25 cellular contexts compared by ENCODE assay signal in genomic region chr10:27390681-27391080, GRCh38.
DNase-seq lines count a peak whose midpoint lies in the region; ATAC-seq and TF ChIP-seq lines count a peak whose summit lies in the region.
"Had no signal": no experiment of that assay in that cellular context is flagged by ENCODE, and none has a peak within 500 bp of the region (broad histone marks: within the 10 kb centered on the region; RNA-seq: fewer than 3 reads in every experiment).

No MANE protein-coding gene starts in this region.

- H3K4me3 ChIP-seq in AG09309 (ENCODE audit: control insufficient read depth, low read depth, low read length) (no peak overlapping the region), foreskin fibroblast (ENCODE audit: low read depth in 1 of 2, low read length in 2 of 2) (no peak overlapping the region)
- H3K4me3 ChIP-seq: heart right ventricle, left ventricle myocardium inferior, Peyer's patch, right lobe of liver had no signal

- no peak for ATAC-seq in HG02588 (IDR thresholded peaks at IDR 0.05; ENCODE audit: unreplicated experiment)
- ATAC-seq in natural killer cell = no peak
- ATAC-seq: heart right ventricle, right lobe of liver, SK-N-SH treated with all-trans-retinoic acid at 6 μM for 48 hours had no signal

- intact Hi-C loops in natural killer cell (cut with micrococcal nuclease) = no loop called here

- no peaks in the 10 kb centered on the region for H3K36me3 Mint-ChIP-seq in HFFc6 (ENCODE audit: low read depth)
- H3K36me3 Mint-ChIP-seq in natural killer cell = no peaks in the 10 kb centered on the region
- H3K36me3 Mint-ChIP-seq: activated naive CD8-positive, alpha-beta T cell; CD4-positive, CD25-positive, alpha-beta regulatory T cell; immature natural killer cell had no signal

- peaks cover 9% of the 10 kb centered on the region; the same call in 1 of the 2 replicates for H3K27me3 Mint-ChIP-seq in HFFc6 (ENCODE audit: insufficient read depth)
- H3K27me3 Mint-ChIP-seq in natural killer cell (ENCODE audit: low read depth in 2 of 2) = peaks cover 5 to 56% of the 10 kb centered on the region in 2 donors

- H3K9me3 Mint-ChIP-seq in HFFc6 = peaks cover 10% of the 10 kb centered on the region
- H3K9me3 Mint-ChIP-seq in natural killer cell = no peaks in the 10 kb centered on the region
- H3K9me3 Mint-ChIP-seq: activated T-helper 2 cell treated with anti-CD3 and anti-CD28 coated beads, Interferon-gamma antibody, Interleukin-2, Interleukin-4, amounts not matched to agents 10 μg/mL and 5 μg/mL and 100 μg/mL, durations not matched to agents 14 hours and 24 hours and 36 hours; immature natural killer cell; T-helper 2 cell treated with Interferon-gamma antibody and Interleukin-4, amounts not matched to agents 5 μg/mL and 100 μg/mL, for 36 hours had no signal

- TF ChIP-seq CTCF in AG09309 (IDR thresholded peaks at IDR 0.05; ENCODE audit: control insufficient read depth, insufficient read depth, low read depth, low read length, missing control alignments) = no peak
- no peak for TF ChIP-seq CTCF in HFFc6 (IDR thresholded peaks at IDR 0.05)
- TF ChIP-seq CTCF in foreskin fibroblast (IDR thresholded peaks at IDR 0.05; ENCODE audit: low read depth, low read length) = no peak
- TF ChIP-seq CTCF in natural killer cell (IDR thresholded peaks at IDR 0.05) = no peak

- H3K4me3 Mint-ChIP-seq in HFFc6 (no peak overlapping the region), natural killer cell (no peak overlapping the region)
- H3K4me3 Mint-ChIP-seq: activated naive CD8-positive, alpha-beta T cell; CD4-positive, CD25-positive, alpha-beta regulatory T cell; immature natural killer cell; T-helper 2 cell treated with Interferon-gamma antibody and Interleukin-4, amounts not matched to agents 5 μg/mL and 100 μg/mL, for 36 hours had no signal

- peak; percentile 91 for DNase-seq in AG09309 (ENCODE audit: low read depth)
- DNase-seq in HFFc6 = peak; percentile 62
- peak; percentile 66 for DNase-seq in amniotic epithelial cell (ENCODE audit: low read depth)
- peak; percentile 33 to 50 for DNase-seq in foreskin fibroblast
- DNase-seq in SHP77 treated with DMSO at 0.1 percent for 48 hours (lab: John Stamatoyannopoulos, UW) = no peak
- no peak for DNase-seq in natural killer cell
- no peak for DNase-seq in central memory CD4-positive, alpha-beta T cell
- DNase-seq: ACHN; activated CD4-positive, alpha-beta T cell treated with anti-CD3 and anti-CD28 coated beads, Interleukin-2, amount 50 U/mL, for 48 hours; activated CD8-positive, alpha-beta memory T cell treated with anti-CD3 and anti-CD28 coated beads, Interleukin-2, amount 50 U/mL, for 48 hours; CD4-positive, CD25-positive, alpha-beta regulatory T cell; effector CD4-positive, alpha-beta T cell; heart right ventricle; immature natural killer cell; Kasumi-1; left ventricle myocardium inferior; NCI-H2081 treated with DMSO at 0.1 percent for 48 hours; NCI-H446 treated with DMSO at 0.1 percent for 48 hours; Peyer's patch; right lobe of liver had no signal

- H3K4me1 Mint-ChIP-seq in HFFc6 (ENCODE audit: low read depth) = peaks cover 7% of the 10 kb centered on the region; the same call in 1 of the 2 replicates
- no peaks in the 10 kb centered on the region for H3K4me1 Mint-ChIP-seq in natural killer cell
- H3K4me1 Mint-ChIP-seq: CD4-positive, CD25-positive, alpha-beta regulatory T cell; immature natural killer cell had no signal

- H3K27ac Mint-ChIP-seq in HFFc6 (no peak overlapping the region), natural killer cell (no peak overlapping the region)
- H3K27ac Mint-ChIP-seq: activated naive CD8-positive, alpha-beta T cell; activated T-helper 2 cell treated with anti-CD3 and anti-CD28 coated beads, Interferon-gamma antibody, Interleukin-2, Interleukin-4, amounts not matched to agents 10 μg/mL and 5 μg/mL and 100 μg/mL, durations not matched to agents 14 hours and 24 hours and 36 hours; CD4-positive, CD25-positive, alpha-beta regulatory T cell; immature natural killer cell; T-helper 2 cell treated with Interferon-gamma antibody and Interleukin-4, amounts not matched to agents 5 μg/mL and 100 μg/mL, for 36 hours had no signal

Comparison
In these comparisons a context has a peak if more than half of its experiments do, and no peak if none do; other contexts are left out.
1. DNase-seq: peak in AG09309 (single experiment), HFFc6 (single experiment), amniotic epithelial cell (single experiment) and foreskin fibroblast (2 of 2); none in SHP77 treated with DMSO at 0.1 percent for 48 hours (single experiment), natural killer cell (single experiment) and central memory CD4-positive, alpha-beta T cell (single experiment).